36 cellular contexts compared by ENCODE assay signal in genomic region chr7:25249772-25250171, GRCh38. TPM values are rescaled to one million over a fixed set of nuclear protein-coding genes. Genes with fewer than 3 reads are reported as not detected.
"Had no signal": no experiment of that assay in that cellular context is flagged by ENCODE, and none has a peak within 500 bp of the region (broad histone marks: within the 10 kb centered on the region; RNA-seq: fewer than 3 reads in every experiment).

No MANE protein-coding gene starts in this region.

- H3K9me3 ChIP-seq: esophagus squamous epithelium, mucosa of descending colon, neutrophil, pancreas, suprapubic skin, transverse colon, upper lobe of right lung, vagina had no signal

- FAIRE-seq: endometrium, pancreas had no signal

- DNase-seq: cortex of kidney; effector memory CD8-positive, alpha-beta T cell; erythroblast; esophagus squamous epithelium; foreskin melanocyte; glutamatergic neuron; heart right ventricle; hypothalamus; immature natural killer cell; islet precursor cell; mesenchymal stem cell; mucosa of descending colon; naive B cell; pancreas; stimulated activated CD4-positive, alpha-beta T cell treated with anti-CD3 and anti-CD28 coated beads, Interleukin-12 subunit alpha, Interleukin-12 subunit beta, amount 100 ng/mL, for 4 hours; stimulated activated CD4-positive, alpha-beta T cell treated with anti-CD3 and anti-CD28 coated beads, Interleukin-1b, Interleukin-23, amount 100 ng/mL, for 48 hours; stimulated activated CD4-positive, alpha-beta T cell treated with anti-CD3 and anti-CD28 coated beads, Interleukin-4, amount 100 ng/mL, for 1 hour; stimulated activated CD8-positive, alpha-beta memory T cell treated with anti-CD3 and anti-CD28 coated beads, Interleukin-4, amount 100 ng/mL, for 48 hours; stimulated activated naive CD4-positive, alpha-beta T cell; stimulated activated naive CD8-positive, alpha-beta T cell treated with anti-CD3 and anti-CD28 coated beads, Interleukin-15, amount 100 ng/mL, for 72 hours; transverse colon; upper lobe of right lung had no signal

- H3K27ac ChIP-seq: esophagus squamous epithelium, heart right ventricle, neutrophil, pancreas, suprapubic skin, transverse colon, upper lobe of right lung, vagina had no signal

- H3K4me3 ChIP-seq: esophagus squamous epithelium, heart right ventricle, mucosa of descending colon, pancreas, smooth muscle cell, suprapubic skin, transverse colon, upper lobe of right lung, vagina had no signal

- H3K4me1 ChIP-seq: esophagus squamous epithelium, pancreas, suprapubic skin, transverse colon, upper lobe of right lung, vagina had no signal

- H3K27me3 ChIP-seq: esophagus squamous epithelium, heart right ventricle, neutrophil, pancreas, suprapubic skin, transverse colon, upper lobe of right lung, vagina had no signal

- H3K36me3 ChIP-seq: esophagus squamous epithelium, heart right ventricle, neutrophil, pancreas, suprapubic skin, transverse colon, upper lobe of right lung, vagina had no signal

- ATAC-seq: effector memory CD8-positive, alpha-beta T cell; heart right ventricle; mucosa of descending colon; natural killer cell treated with Interleukin-12 subunit alpha and Interleukin-12 subunit beta and Interleukin-15 and Interleukin-18, amount 100 ng/mL, for 72 hours; pancreas; stimulated activated naive CD8-positive, alpha-beta T cell treated with anti-CD3 and anti-CD28 coated beads, Interleukin-15, amount 100 ng/mL, for 72 hours; upper lobe of right lung had no signal

RNA-seq across cellular contexts. Expression of gene NPVF, which starts 21.5 kb away (rescaled TPM):
- total RNA-seq: dermis microvascular lymphatic vessel endothelial cell; esophagus squamous epithelium; heart right ventricle; lower leg skin; lung microvascular endothelial cell; mesothelial cell of epicardium; mucosa of descending colon; natural killer cell treated with Interleukin-12 subunit alpha and Interleukin-12 subunit beta and Interleukin-15 and Interleukin-18, amount 100 ng/mL, for 72 hours; neural crest cell; omental fat pad; pancreas; posterior vena cava; sciatic nerve; smooth muscle cell; suprapubic skin; transverse colon; upper lobe of right lung; vagina had no signal
